Comparison of ENCODE assay signal across 8 cellular contexts in the genomic region with DNA sequence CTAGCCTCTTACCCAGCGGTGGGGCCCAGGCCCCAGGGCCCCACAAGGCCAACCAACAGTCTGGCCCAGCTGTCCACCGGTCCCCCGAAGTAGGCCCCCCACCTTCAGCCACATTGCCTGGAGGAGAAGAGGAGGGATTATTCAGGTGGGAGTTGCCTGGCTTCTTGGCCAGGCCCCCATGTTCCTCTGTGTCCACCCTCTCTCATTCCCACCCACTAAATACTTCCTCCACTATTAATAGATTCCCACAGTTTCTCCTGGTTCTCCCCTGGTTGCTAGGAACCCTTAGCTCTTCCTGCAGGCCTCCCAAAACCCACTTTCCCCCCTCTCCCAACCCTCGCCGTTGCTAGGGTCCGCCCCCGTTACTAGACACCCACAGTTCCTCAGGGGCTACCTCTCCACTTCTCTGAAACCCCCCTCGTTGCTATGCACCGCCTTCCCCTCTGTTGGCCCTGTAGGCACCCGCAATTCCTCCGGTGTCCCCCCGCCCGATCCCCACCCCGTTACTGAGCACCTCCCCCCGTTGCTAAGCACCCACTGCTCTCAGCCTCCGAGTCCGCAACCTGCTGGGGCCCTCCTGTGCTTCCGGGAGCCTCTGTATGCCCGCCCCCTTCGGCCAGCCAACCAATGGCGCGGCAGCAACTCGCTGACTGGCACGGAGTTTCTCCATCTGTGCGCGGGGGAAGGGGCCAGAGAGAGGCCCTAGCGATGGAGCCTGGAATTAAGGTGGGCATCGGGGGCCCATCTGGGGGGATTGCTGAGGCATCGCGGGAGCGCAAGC. TPM values are rescaled to one million over a fixed set of nuclear protein-coding genes. Genes with fewer than 3 reads are reported as not detected.
DNase-seq lines count a peak whose midpoint lies in the region; ATAC-seq and TF ChIP-seq lines count a peak whose summit lies in the region.

No MANE protein-coding gene starts in this region.

- H3K27me3 ChIP-seq in adrenal gland (no peaks in the 10 kb centered on the region), heart right ventricle (no peaks in the 10 kb centered on the region), transverse colon (no peaks in the 10 kb centered on the region)

- intact Hi-C loops in adrenal gland (cut with DNase I): no loop called here
- intact Hi-C loops in heart right ventricle (cut with DNase I): loop anchor here in 5 of 10 donors (5.0 to 10.0 kb wide), 5 partner anchors 38 to 93 kb away; a partner anchor contains a TSS
- intact Hi-C loops in posterior cingulate gyrus (cut with DNase I): loop anchor here (1.0 to 10.0 kb wide), 3 partner anchors 23 to 90 kb away; no protein-coding TSS in a partner anchor
- intact Hi-C loops in transverse colon (cut with DNase I; ENCODE audit: low total_unique reads): loop anchor here (10.0 kb wide), 1 partner anchor 90 kb away; no protein-coding TSS in a partner anchor

- peak overlapping the region; percentile 87 to 90 for H3K27ac Mint-ChIP-seq in T-cell

- H3K4me3 Mint-ChIP-seq in T-cell: peak overlapping the region; percentile 80 to 91 (median 90)

- ATAC-seq in HG02678 (IDR thresholded peaks at IDR 0.05; ENCODE audit: unreplicated experiment) (peak; percentile 63), T-cell (replicated peaks in 1 of 4) (peak; percentile 76 to 81 (median 80)), heart right ventricle (peak; percentile 71 to 88 (median 82))

- no peaks in the 10 kb centered on the region for H3K27me3 Mint-ChIP-seq in T-cell

- H3K4me1 Mint-ChIP-seq in T-cell: peaks cover 58 to 65% (median 59%) of the 10 kb centered on the region in 3 donors

- H3K36me3 Mint-ChIP-seq in T-cell: peaks cover 20% of the 10 kb centered on the region

- DNase-seq in GM10248 (ENCODE audit: extremely low spot score) (peak; percentile 96), NCI-H1436 (lab: John Stamatoyannopoulos, UW) (peak; percentile 95), T-cell (peak; percentile 87 to 96 (median 93)), adrenal gland (peak; percentile 93 to 97 (median 94)), heart right ventricle (peak; percentile 94 to 95), posterior cingulate gyrus (peak; percentile 94 to 99 (median 96)), transverse colon (peak; percentile 97)

- TF ChIP-seq CTCF in GM10248 (IDR thresholded peaks at IDR 0.05; ENCODE audit: control extremely low read depth, extremely low read depth, low read depth, missing control alignments) (peak; percentile 3), adrenal gland (IDR thresholded peaks at IDR 0.05) (no peak), heart right ventricle (IDR thresholded peaks at IDR 0.05) (no peak), transverse colon (IDR thresholded peaks at IDR 0.05) (no peak)

- H3K4me3 ChIP-seq in adrenal gland: peak overlapping the region in 2 of 4 donors; percentile 40 to 72
- H3K4me3 ChIP-seq in heart right ventricle: peak overlapping the region; percentile 30 to 89 (median 78)
- H3K4me3 ChIP-seq in transverse colon: peak overlapping the region; percentile 36 to 96 (median 66)

- TF ChIP-seq EP300 in transverse colon (IDR thresholded peaks at IDR 0.05; ENCODE audit: low read depth): no peak

- in situ Hi-C loops in transverse colon (cut with MboI; ENCODE audit: low pct_ligation_motif_present in 1 of 4, low pct_unique_long_range_greater_than_20kb in 1 of 4, low sequenced_read_pairs in 3 of 4): loop anchor here in 2 of 4 donors (5.0 to 25.0 kb wide), 2 partner anchors 38 to 98 kb away; a partner anchor contains a TSS

- no peaks in the 10 kb centered on the region for H3K9me3 ChIP-seq in adrenal gland (replicated peaks in 1 of 3)
- H3K9me3 ChIP-seq in heart right ventricle: no peaks in the 10 kb centered on the region
- H3K9me3 ChIP-seq in transverse colon: no peaks in the 10 kb centered on the region

- CTCF ChIA-PET in GM10248 (lab: Yijun Ruan, JAX): interaction anchor here (1.2 to 1.5 kb wide), 3 partner anchors 9 to 84 kb away, joined by 3 to 4 read pairs (median 4); a partner anchor contains a TSS
- CTCF ChIA-PET in T-cell (lab: Charles Lee): interaction anchor here in 1 of 2 donors (0.5 kb wide), 1 partner anchor 266 kb away, joined by 3 read pairs; no protein-coding TSS in a partner anchor

- peaks cover 0 to 16% of the 10 kb centered on the region in 2 donors for H3K36me3 ChIP-seq in adrenal gland (replicated peaks in 1 of 2)
- peaks cover 0 to 39% (median 10%) of the 10 kb centered on the region in 9 donors for H3K36me3 ChIP-seq in heart right ventricle
- peaks cover 0 to 16% (median under 1%) of the 10 kb centered on the region in 4 donors for H3K36me3 ChIP-seq in transverse colon

- H3K4me1 ChIP-seq in adrenal gland (replicated peaks in 1 of 2) (peaks cover 31 to 35% of the 10 kb centered on the region in 2 donors), heart right ventricle (peaks cover 4 to 62% (median 43%) of the 10 kb centered on the region in 9 donors), transverse colon (peaks cover 11 to 47% (median 33%) of the 10 kb centered on the region in 4 donors)

- H3K27ac ChIP-seq in adrenal gland: peak overlapping the region; percentile 61 to 97 (median 95)
- H3K27ac ChIP-seq in heart right ventricle: peak overlapping the region; percentile 80 to 98 (median 96)
- peak overlapping the region; percentile 94 to 99 (median 98) for H3K27ac ChIP-seq in transverse colon

- WGBS in adrenal gland, 4 donors: 3 to 8% (median 4%) methylated on average over 10 to 31 of the region's 31 CpGs
- 3 to 4% methylated on average over 31 of the region's 31 CpGs for WGBS in heart right ventricle, 2 donors
- 0 to 2% methylated on average over 1 to 31 of the region's 31 CpGs for WGBS in transverse colon (ENCODE audit: low coverage in 1 of 2), 2 donors

- TF ChIP-seq POLR2A in adrenal gland (IDR thresholded peaks at IDR 0.05) (no peak), transverse colon (IDR thresholded peaks at IDR 0.05) (no peak)

- no peaks in the 10 kb centered on the region for H3K9me3 Mint-ChIP-seq in T-cell

- POLR2A ChIA-PET in GM10248 (lab: Yijun Ruan, JAX) (interaction anchor here (0.6 kb wide), 1 partner anchor 144 kb away, joined by 7 read pairs; no protein-coding TSS in a partner anchor), T-cell (lab: Charles Lee) (interaction anchor here in 1 of 2 donors (0.6 kb wide), 1 partner anchor 34 kb away, joined by 3 read pairs; no protein-coding TSS in a partner anchor)

RNA-seq across cellular contexts. Expression of a gene that starts 2.0 kb away (rescaled TPM):
- 10 to 100 TPM; 30.8 to 60.1 (median 53.9) TPM for total RNA-seq in T-cell
- 10 to 100 TPM; 21.6 to 80.4 (median 51.9) TPM for total RNA-seq in adrenal gland
- polyA plus RNA-seq in adrenal gland: 10 to 100 TPM; 13.7 to 69.3 (median 36.9) TPM
- 10 to 100 TPM; 17.9 to 34.3 (median 27.3) TPM for total RNA-seq in heart right ventricle
- 10 to 100 TPM; 26.3 to 34.4 TPM for polyA plus RNA-seq in heart right ventricle
- total RNA-seq in transverse colon: 10 to 100 TPM; 15.3 to 41.2 (median 36.5) TPM

RNA-seq across cellular contexts. Expression of a gene that starts 2.2 kb away (rescaled TPM):
- total RNA-seq in T-cell (10 to 100 TPM in 1 of 5 donors, 1 to 10 TPM in 4; 5.9 to 11.8 (median 9.3) TPM), adrenal gland (10 to 100 TPM; 14.9 to 36.1 (median 22.5) TPM), heart right ventricle (10 to 100 TPM in 3 of 10 donors, 1 to 10 TPM in 7; 6.2 to 15.3 (median 9.1) TPM), transverse colon (10 to 100 TPM; 14.7 to 56.1 (median 33.8) TPM)
- polyA plus RNA-seq in adrenal gland (10 to 100 TPM in 2 of 3 donors, 1 to 10 TPM in 1; 7.8 to 27.6 (median 24.9) TPM), heart right ventricle (10 to 100 TPM; 16.8 to 17.3 TPM)

RNA-seq across cellular contexts. Expression of a gene that starts 24.3 kb away (rescaled TPM):
- total RNA-seq in T-cell (10 to 100 TPM in 3 of 5 donors, 1 to 10 TPM in 2; 7.1 to 19.0 (median 13.1) TPM), adrenal gland (10 to 100 TPM in 7 of 8 donors, 1 to 10 TPM in 1; 9.1 to 53.5 (median 31.6) TPM), heart right ventricle (10 to 100 TPM in 5 of 10 donors, 1 to 10 TPM in 5; 7.1 to 15.3 (median 10.0) TPM), transverse colon (10 to 100 TPM in 3 of 4 donors, 1 to 10 TPM in 1; 9.0 to 44.9 (median 20.4) TPM)
- polyA plus RNA-seq in adrenal gland (10 to 100 TPM in 2 of 3 donors, 1 to 10 TPM in 1; 3.2 to 60.6 (median 29.7) TPM), heart right ventricle (10 to 100 TPM; 11.2 to 14.0 TPM)

RNA-seq across cellular contexts. Expression of a gene that starts 35.6 kb away (rescaled TPM):
- total RNA-seq in T-cell (1 to 10 TPM; 4.7 to 8.3 (median 6.8) TPM), adrenal gland (10 to 100 TPM in 5 of 8 donors, 1 to 10 TPM in 3; 5.9 to 17.5 (median 12.2) TPM), heart right ventricle (10 to 100 TPM in 2 of 10 donors, 1 to 10 TPM in 8; 5.3 to 11.4 (median 8.4) TPM), transverse colon (10 to 100 TPM in 2 of 4 donors, 1 to 10 TPM in 2; 8.3 to 29.1 (median 12.1) TPM)
- polyA plus RNA-seq in adrenal gland (10 to 100 TPM in 2 of 3 donors, 1 to 10 TPM in 1; 7.9 to 28.0 (median 18.6) TPM), heart right ventricle (10 to 100 TPM in 1 of 2 donors, 1 to 10 TPM in 1; 3.6 to 12.8 TPM)

RNA-seq across cellular contexts. Expression of a gene that starts 36.3 kb away (rescaled TPM):
- 100 to 1,000 TPM in 1 of 5 donors, 10 to 100 TPM in 4; 65.2 to 101 (median 79.1) TPM for total RNA-seq in T-cell
- 10 to 100 TPM; 18.5 to 91.3 (median 57.3) TPM for total RNA-seq in adrenal gland
- polyA plus RNA-seq in adrenal gland: 100 to 1,000 TPM in 2 of 3 donors, 10 to 100 TPM in 1; 92.1 to 176 (median 164) TPM
- 10 to 100 TPM; 24.0 to 40.6 (median 34.4) TPM for total RNA-seq in heart right ventricle
- polyA plus RNA-seq in heart right ventricle: 10 to 100 TPM; 35.3 to 36.7 TPM
- total RNA-seq in transverse colon: 10 to 100 TPM; 45.1 to 85.3 (median 65.6) TPM

Comparison
In these comparisons a context has a peak if more than half of its experiments do, and no peak if none do; other contexts are left out.
1. intact Hi-C loops: an anchor here in posterior cingulate gyrus (1.0 to 10.0 kb wide) and transverse colon (10.0 kb wide); none called in adrenal gland.